ENCODE assay signal across 9 cellular contexts in the genomic region with DNA sequence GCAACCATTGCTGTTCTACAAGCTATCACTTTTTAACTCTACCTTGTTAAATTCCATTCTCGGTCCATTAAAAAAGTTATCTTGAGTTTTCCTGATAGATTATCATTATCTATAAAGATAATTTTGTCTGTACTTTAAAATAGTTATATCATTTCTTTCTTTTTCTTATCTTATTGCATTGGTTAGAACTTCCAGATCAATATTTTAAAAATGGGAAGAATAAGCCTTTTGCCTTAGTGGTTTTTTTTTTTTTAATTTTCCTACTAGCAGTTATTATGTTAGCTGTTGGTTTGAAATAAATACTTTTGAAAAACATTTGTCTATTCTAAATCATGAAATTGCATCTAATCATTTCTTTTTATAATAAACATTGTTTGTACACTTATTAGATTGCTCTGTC.
"Had no signal": no experiment of that assay in that cellular context is flagged by ENCODE, and none has a peak within 500 bp of the region (broad histone marks: within the 10 kb centered on the region; RNA-seq: fewer than 3 reads in every experiment).

No MANE protein-coding gene starts in this region.

- H3K4me3 ChIP-seq: GM23248, HAP-1 had no signal

- H3K4me1 ChIP-seq: HAP-1 had no signal

- H3K9ac ChIP-seq: GM23248, KMS-11 had no signal

- H3K9me3 ChIP-seq: HAP-1 had no signal

- ATAC-seq: HCT116 had no signal

- H3K36me3 ChIP-seq: HAP-1 had no signal

- FAIRE-seq: HTR-8/SVneo had no signal

- H3K27ac ChIP-seq: GM23248, KMS-11 had no signal

- DNase-seq: GM23248, GOT3, H7, IMR-90, KBM-7 had no signal
